24 cellular contexts compared by ENCODE assay signal in the genomic region with DNA sequence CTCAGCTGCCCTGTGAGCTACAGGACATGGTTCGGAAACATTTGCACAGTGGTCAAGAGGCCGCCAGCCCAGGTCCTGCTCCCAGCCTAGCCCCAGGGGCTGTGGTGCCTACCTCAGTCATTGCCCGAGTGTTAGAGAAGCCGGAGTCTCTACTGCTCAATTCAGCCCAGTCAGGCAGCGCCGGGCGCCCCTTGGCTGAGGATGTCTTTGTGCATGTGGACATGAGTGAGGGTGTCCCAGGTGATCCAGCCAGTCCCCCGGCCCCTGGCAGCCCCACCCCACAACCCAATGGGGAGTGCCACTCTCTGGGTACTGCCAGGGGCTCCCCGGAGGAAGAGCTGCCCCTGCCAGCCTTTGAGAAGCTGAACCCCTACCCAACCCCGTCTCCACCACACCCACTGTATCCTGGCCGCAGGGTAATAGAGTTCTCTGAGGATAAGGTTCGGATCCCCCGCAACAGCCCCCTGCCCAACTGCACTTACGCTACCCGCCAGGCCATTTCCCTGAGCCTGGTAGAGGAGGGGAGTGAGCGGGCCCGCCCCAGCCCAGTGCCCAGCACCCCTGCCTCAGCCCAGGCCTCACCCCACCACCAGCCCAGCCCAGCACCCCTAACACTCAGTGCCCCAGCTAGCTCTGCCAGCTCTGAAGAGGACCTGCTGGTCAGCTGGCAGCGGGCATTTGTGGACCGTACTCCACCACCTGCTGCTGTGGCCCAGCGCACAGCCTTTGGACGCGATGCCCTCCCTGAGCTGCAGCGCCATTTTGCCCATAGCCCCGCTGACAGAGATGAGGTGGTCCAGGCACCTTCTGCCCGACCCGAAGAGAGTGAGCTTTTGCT. TPM values are rescaled to one million over a fixed set of nuclear protein-coding genes. Genes with fewer than 3 reads are reported as not detected.
"Had no signal": no experiment of that assay in that cellular context is flagged by ENCODE, and none has a peak within 500 bp of the region (broad histone marks: within the 10 kb centered on the region; RNA-seq: fewer than 3 reads in every experiment).

No MANE protein-coding gene starts in this region.

- H3K27me3 ChIP-seq: dorsolateral prefrontal cortex, suprapubic skin, thyroid gland, uterus had no signal

- ATAC-seq: esophagus mucosa; heart left ventricle; left lobe of liver; mucosa of descending colon; naive thymus-derived CD8-positive, alpha-beta T cell; stimulated activated naive CD8-positive, alpha-beta T cell treated with anti-CD3 and anti-CD28 coated beads, Interleukin-15, Interleukin-2, amounts not matched to agents 100 U/mL and 50 U/mL, for 24 hours had no signal

- H3K4me1 ChIP-seq: uterus had no signal

- H3K27ac ChIP-seq: heart left ventricle, neutrophil, sigmoid colon, skin epidermis, suprapubic skin, thyroid gland, upper lobe of left lung, uterus had no signal

- H3K36me3 ChIP-seq: uterus had no signal

- H3K9me3 Mint-ChIP-seq: naive thymus-derived CD8-positive, alpha-beta T cell had no signal

- H3K9me3 ChIP-seq: heart left ventricle, mucosa of descending colon, neutrophil, sigmoid colon, suprapubic skin, thyroid gland, upper lobe of left lung, uterus had no signal

- FAIRE-seq: frontal cortex, islet of Langerhans had no signal

- H3K4me3 ChIP-seq: dorsolateral prefrontal cortex, heart left ventricle, mucosa of descending colon, sigmoid colon, skin epidermis, suprapubic skin, thyroid gland, upper lobe of left lung, uterus had no signal

- DNase-seq: cortex of kidney; dorsolateral prefrontal cortex; effector CD8-positive, alpha-beta T cell; heart left ventricle; hippocampal formation; kidney glomerular epithelial cell; mammary epithelial cell; mucosa of descending colon; naive thymus-derived CD8-positive, alpha-beta T cell; sigmoid colon; stimulated activated CD4-positive, alpha-beta T cell treated with anti-CD3 and anti-CD28 coated beads, Interleukin-12 subunit alpha, Interleukin-12 subunit beta, amount 100 ng/mL, for 4 hours; stimulated activated naive CD8-positive, alpha-beta T cell treated with anti-CD3 and anti-CD28 coated beads, Interleukin-15, Interleukin-2, amounts not matched to agents 100 U/mL and 50 U/mL, for 24 hours; thyroid gland; uterus had no signal

- H3K4me3 Mint-ChIP-seq: naive thymus-derived CD8-positive, alpha-beta T cell had no signal

RNA-seq across cellular contexts. Expression of gene LRRC73, which starts 5.2 kb away (rescaled TPM):
- polyA plus RNA-seq: naive thymus-derived CD8-positive, alpha-beta T cell had no signal

RNA-seq across cellular contexts. Expression of gene DLK2, which starts 49.6 kb away (rescaled TPM):
- total RNA-seq: left lobe of liver, mesenteric fat pad, osteoblast, sigmoid colon had no signal
